Comparison of ENCODE assay signal across 19 cellular contexts in the genomic region with DNA sequence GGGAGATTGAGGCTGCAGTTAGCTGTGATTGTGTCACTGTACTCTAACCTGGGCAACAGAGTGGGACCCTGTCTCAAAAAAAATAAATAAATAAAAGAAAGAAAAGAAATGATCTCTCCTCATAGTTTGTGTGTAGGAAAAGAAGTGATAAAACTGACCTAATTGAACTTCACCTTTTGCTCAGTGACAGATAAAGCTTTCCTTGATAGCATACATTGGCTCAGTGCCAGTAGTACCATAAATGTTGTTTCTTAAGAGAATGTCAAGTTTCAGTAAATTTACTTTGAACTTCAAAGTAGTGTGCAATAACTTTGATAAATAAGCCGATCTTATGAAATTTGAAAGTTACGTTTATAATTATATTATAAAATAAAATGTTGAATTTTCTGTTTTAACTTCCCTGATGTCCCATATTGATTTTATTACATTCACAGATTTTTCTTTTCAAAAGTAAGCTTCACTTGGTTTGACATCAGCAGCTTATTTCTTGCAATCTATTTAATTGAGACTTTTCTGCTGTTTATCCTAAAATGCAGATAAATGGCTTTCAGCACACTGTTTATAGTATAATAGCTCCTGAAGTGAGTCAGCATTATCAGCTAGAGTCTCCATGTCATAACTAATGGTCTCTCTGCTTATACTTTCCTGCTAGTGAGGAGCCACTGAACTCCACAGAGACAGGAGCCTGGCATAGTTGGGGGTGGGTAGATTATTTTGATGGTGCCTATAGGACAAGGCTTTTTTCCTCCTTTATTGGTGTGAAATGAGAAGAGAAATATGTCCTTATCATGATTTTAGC.
DNase-seq lines count a peak whose midpoint lies in the region; ATAC-seq and TF ChIP-seq lines count a peak whose summit lies in the region.
"Had no signal": no experiment of that assay in that cellular context is flagged by ENCODE, and none has a peak within 500 bp of the region (broad histone marks: within the 10 kb centered on the region; RNA-seq: fewer than 3 reads in every experiment).

No MANE protein-coding gene starts in this region.

- no peaks in the 10 kb centered on the region for H3K36me3 Mint-ChIP-seq in type B pancreatic cell
- H3K36me3 Mint-ChIP-seq: activated naive CD8-positive, alpha-beta T cell; CD8-positive, alpha-beta T cell had no signal

- no peak overlapping the region for H3K4me3 ChIP-seq in fibroblast of the aortic adventitia (ENCODE audit: low read depth, low read length)
- H3K4me3 ChIP-seq: ovary had no signal

- peak overlapping the region; percentile 39 for H3K27ac Mint-ChIP-seq in type B pancreatic cell
- H3K27ac Mint-ChIP-seq: activated naive CD8-positive, alpha-beta T cell; CD8-positive, alpha-beta T cell; endodermal cell had no signal

- H3K4me1 Mint-ChIP-seq in type B pancreatic cell (ENCODE audit: unreplicated experiment) = peaks cover 23% of the 10 kb centered on the region
- H3K4me1 Mint-ChIP-seq: central memory CD8-positive, alpha-beta T cell had no signal

- peaks cover 4% of the 10 kb centered on the region for H3K9me3 Mint-ChIP-seq in type B pancreatic cell
- H3K9me3 Mint-ChIP-seq: CD8-positive, alpha-beta T cell; central memory CD8-positive, alpha-beta T cell; endodermal cell had no signal

- H3K27me3 Mint-ChIP-seq in type B pancreatic cell = no peaks in the 10 kb centered on the region
- H3K27me3 Mint-ChIP-seq: activated naive CD8-positive, alpha-beta T cell had no signal

- no peak overlapping the region for H3K4me3 Mint-ChIP-seq in type B pancreatic cell
- H3K4me3 Mint-ChIP-seq: activated naive CD8-positive, alpha-beta T cell; CD8-positive, alpha-beta T cell; central memory CD8-positive, alpha-beta T cell; endodermal cell had no signal

- TF ChIP-seq CTCF in fibroblast of the aortic adventitia (IDR thresholded peaks at IDR 0.05; ENCODE audit: insufficient read depth, low read length) (no peak), type B pancreatic cell (conservative IDR thresholded peaks at IDR 0.05) (no peak)

- DNase-seq in NCI-H2227 treated with DMSO at 0.1 percent for 48 hours (lab: John Stamatoyannopoulos, UW) = peak; percentile 1
- no peak for DNase-seq in NCI-H2227 (lab: John Stamatoyannopoulos, UW; ENCODE audit: unreplicated experiment)
- DNase-seq in fibroblast of the aortic adventitia (ENCODE audit: low read depth) = peak; percentile 51
- no peak for DNase-seq in type B pancreatic cell (ENCODE audit: extremely low spot score, unreplicated experiment)
- no peak for DNase-seq in stimulated activated naive CD4-positive, alpha-beta T cell (lab: John Stamatoyannopoulos, UW)
- no peak for DNase-seq in NCI-H1105 (lab: John Stamatoyannopoulos, UW)
- DNase-seq: activated CD4-positive, alpha-beta T cell treated with anti-CD3 and anti-CD28 coated beads for 48 hours; activated T-cell treated with anti-CD3 and anti-CD28 coated beads for 4 hours; CD8-positive, alpha-beta T cell; endodermal cell; GDM1; NCI-H2029 treated with DMSO at 0.1 percent for 48 hours; ovary; substantia nigra had no signal

- ATAC-seq in SK-N-SH treated with all-trans-retinoic acid at 6 μM for 48 hours (peak; percentile 56), GM21367 (IDR thresholded peaks at IDR 0.05; ENCODE audit: unreplicated experiment) (no peak)
- ATAC-seq: CD8-positive, alpha-beta T cell; Right ventricle myocardium inferior had no signal

TF ChIP-seq in SK-N-SH treated with all-trans-retinoic acid at 6 μM for 48 hours, 23 proteins besides CTCF, POLR2A, EP300 and RAD21:
- TF ChIP-seq PPARA (CRISPR knock-in tag; IDR thresholded peaks at IDR 0.05; ENCODE audit: borderline replicate concordance) (no peak), ISL1 (CRISPR knock-in tag; IDR thresholded peaks at IDR 0.05) (peak; percentile 37; the same call in 1 of the 2 replicates), OSR1 (CRISPR knock-in tag; IDR thresholded peaks at IDR 0.05) (no peak), CSRNP3 (CRISPR knock-in tag; IDR thresholded peaks at IDR 0.05) (no peak), ARNTL (CRISPR knock-in tag; IDR thresholded peaks at IDR 0.05; ENCODE audit: borderline replicate concordance, low read depth) (no peak)
- TF ChIP-seq, protein P1, sequence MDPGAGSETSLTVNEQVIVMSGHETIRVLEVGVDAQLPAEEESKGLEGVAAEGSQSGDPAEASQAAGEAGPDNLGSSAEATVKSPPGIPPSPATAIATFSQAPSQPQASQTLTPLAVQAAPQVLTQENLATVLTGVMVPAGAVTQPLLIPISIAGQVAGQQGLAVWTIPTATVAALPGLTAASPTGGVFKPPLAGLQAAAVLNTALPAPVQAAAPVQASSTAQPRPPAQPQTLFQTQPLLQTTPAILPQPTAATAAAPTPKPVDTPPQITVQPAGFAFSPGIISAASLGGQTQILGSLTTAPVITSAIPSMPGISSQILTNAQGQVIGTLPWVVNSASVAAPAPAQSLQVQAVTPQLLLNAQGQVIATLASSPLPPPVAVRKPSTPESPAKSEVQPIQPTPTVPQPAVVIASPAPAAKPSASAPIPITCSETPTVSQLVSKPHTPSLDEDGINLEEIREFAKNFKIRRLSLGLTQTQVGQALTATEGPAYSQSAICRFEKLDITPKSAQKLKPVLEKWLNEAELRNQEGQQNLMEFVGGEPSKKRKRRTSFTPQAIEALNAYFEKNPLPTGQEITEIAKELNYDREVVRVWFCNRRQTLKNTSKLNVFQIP (CRISPR knock-in tag; IDR thresholded peaks at IDR 0.05; ENCODE audit: borderline replicate concordance, low read depth) = no peak

Comparison
In these comparisons a context has a peak if more than half of its experiments do, and no peak if none do; other contexts are left out.
1. DNase-seq: peak in NCI-H2227 treated with DMSO at 0.1 percent for 48 hours (single experiment) and fibroblast of the aortic adventitia (single experiment); none in NCI-H2227 (single experiment), type B pancreatic cell (single experiment), stimulated activated naive CD4-positive, alpha-beta T cell (0 of 6) and NCI-H1105 (single experiment).